ENCODE assay signal across 1 cellular context in the genomic region with DNA sequence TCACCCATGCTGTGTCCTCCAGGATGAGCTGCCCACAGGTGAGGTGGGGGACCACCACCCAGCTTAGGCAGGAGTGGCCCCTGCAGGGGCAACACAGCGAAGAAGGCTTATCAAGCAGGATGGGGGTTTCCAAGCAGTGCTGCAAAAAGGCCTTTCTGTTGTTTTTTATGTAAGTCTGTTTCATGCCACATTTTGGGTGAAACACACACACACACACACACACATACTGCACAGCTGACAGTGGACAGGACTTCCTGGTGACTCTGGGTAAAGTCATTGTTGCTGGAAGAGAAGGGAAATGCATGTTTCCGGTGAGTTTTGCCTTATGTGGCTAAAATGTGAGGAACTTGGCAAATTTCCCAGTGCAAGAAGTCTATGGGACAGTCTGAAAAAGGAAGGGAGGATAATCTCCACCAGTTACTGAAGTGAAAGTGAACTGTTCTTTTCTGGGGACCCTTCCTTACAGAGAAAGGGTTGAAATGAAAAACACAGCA.
TF ChIP-seq lines count a peak whose summit lies in the region.

No MANE protein-coding gene starts in this region.

TF ChIP-seq in HepG2, 621 proteins besides CTCF, POLR2A, EP300 and RAD21 (continued from another document and continues in another):
- TF ChIP-seq ZNF496 (CRISPR knock-in tag; IDR thresholded peaks at IDR 0.05; ENCODE audit: insufficient replicate concordance), result no peak
- TF ChIP-seq RARA (CRISPR knock-in tag; IDR thresholded peaks at IDR 0.05), result peak; percentile 60
- peak; percentile 59; the same call in 1 of the 2 replicates for TF ChIP-seq RXRB (CRISPR knock-in tag; IDR thresholded peaks at IDR 0.05; ENCODE audit: borderline replicate concordance)
- TF ChIP-seq ZNF260 (CRISPR knock-in tag; IDR thresholded peaks at IDR 0.05; ENCODE audit: borderline replicate concordance, low read depth), result no peak
- TF ChIP-seq ETV5 (CRISPR knock-in tag; IDR thresholded peaks at IDR 0.05; ENCODE audit: borderline replicate concordance), result peak; percentile 89
- TF ChIP-seq RXRA (CRISPR knock-in tag; IDR thresholded peaks at IDR 0.05), result no peak
- TF ChIP-seq, protein P1, sequence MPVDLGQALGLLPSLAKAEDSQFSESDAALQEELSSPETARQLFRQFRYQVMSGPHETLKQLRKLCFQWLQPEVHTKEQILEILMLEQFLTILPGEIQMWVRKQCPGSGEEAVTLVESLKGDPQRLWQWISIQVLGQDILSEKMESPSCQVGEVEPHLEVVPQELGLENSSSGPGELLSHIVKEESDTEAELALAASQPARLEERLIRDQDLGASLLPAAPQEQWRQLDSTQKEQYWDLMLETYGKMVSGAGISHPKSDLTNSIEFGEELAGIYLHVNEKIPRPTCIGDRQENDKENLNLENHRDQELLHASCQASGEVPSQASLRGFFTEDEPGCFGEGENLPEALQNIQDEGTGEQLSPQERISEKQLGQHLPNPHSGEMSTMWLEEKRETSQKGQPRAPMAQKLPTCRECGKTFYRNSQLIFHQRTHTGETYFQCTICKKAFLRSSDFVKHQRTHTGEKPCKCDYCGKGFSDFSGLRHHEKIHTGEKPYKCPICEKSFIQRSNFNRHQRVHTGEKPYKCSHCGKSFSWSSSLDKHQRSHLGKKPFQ (CRISPR knock-in tag; IDR thresholded peaks at IDR 0.05; ENCODE audit: insufficient replicate concordance), result no peak
- no peak for TF ChIP-seq RORA (CRISPR knock-in tag; IDR thresholded peaks at IDR 0.05)
- TF ChIP-seq ZNF550 (CRISPR knock-in tag; IDR thresholded peaks at IDR 0.05; ENCODE audit: borderline replicate concordance), result no peak
- TF ChIP-seq IRF2 (CRISPR knock-in tag; IDR thresholded peaks at IDR 0.05), result 0 out of 2 replicates have a peak, but pooled peaks have one; percentile 53
- no peak for TF ChIP-seq ZNF891 (CRISPR knock-in tag; IDR thresholded peaks at IDR 0.05)
- peak; percentile 48; the same call in 1 of the 2 replicates for TF ChIP-seq SALL1 (CRISPR knock-in tag; IDR thresholded peaks at IDR 0.05)
- no peak for TF ChIP-seq ZNF251 (CRISPR knock-in tag; IDR thresholded peaks at IDR 0.05)
- TF ChIP-seq, protein P2, sequence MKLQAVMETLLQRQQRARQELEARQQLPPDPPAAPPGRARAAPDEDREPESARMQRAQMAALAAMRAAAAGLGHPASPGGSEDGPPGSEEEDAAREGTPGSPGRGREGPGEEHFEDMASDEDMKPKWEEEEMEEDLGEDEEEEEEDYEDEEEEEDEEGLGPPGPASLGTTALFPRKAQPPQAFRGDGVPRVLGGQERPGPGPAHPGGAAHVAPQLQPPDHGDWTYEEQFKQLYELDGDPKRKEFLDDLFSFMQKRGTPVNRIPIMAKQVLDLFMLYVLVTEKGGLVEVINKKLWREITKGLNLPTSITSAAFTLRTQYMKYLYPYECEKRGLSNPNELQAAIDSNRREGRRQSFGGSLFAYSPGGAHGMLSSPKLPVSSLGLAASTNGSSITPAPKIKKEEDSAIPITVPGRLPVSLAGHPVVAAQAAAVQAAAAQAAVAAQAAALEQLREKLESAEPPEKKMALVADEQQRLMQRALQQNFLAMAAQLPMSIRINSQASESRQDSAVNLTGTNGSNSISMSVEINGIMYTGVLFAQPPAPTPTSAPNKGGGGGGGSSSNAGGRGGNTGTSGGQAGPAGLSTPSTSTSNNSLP (IDR thresholded peaks at IDR 0.05; ENCODE audit: low read depth, low read length), result no peak
- TF ChIP-seq ZNF224 (CRISPR knock-in tag; IDR thresholded peaks at IDR 0.05), result no peak
- TF ChIP-seq, protein P3, sequence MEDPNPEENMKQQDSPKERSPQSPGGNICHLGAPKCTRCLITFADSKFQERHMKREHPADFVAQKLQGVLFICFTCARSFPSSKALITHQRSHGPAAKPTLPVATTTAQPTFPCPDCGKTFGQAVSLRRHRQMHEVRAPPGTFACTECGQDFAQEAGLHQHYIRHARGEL (CRISPR knock-in tag; IDR thresholded peaks at IDR 0.05), result no peak
- peak; percentile 57 for TF ChIP-seq KAT8 (CRISPR knock-in tag; IDR thresholded peaks at IDR 0.05)
- TF ChIP-seq SMARCE1 (IDR thresholded peaks at IDR 0.05; ENCODE audit: borderline replicate concordance), result no peak
- TF ChIP-seq ZNF138 (CRISPR knock-in tag; IDR thresholded peaks at IDR 0.05; ENCODE audit: low read depth), result no peak
- 0 out of 2 replicates have a peak, but pooled peaks have one; percentile 7 for TF ChIP-seq BCL6 (CRISPR knock-in tag; IDR thresholded peaks at IDR 0.05)
- no peak for TF ChIP-seq ZNF3 (CRISPR knock-in tag; IDR thresholded peaks at IDR 0.05)
- TF ChIP-seq IRX3 (CRISPR knock-in tag; IDR thresholded peaks at IDR 0.05; ENCODE audit: borderline replicate concordance, low read depth), result no peak
- TF ChIP-seq NFYB (CRISPR knock-in tag; IDR thresholded peaks at IDR 0.05), result no peak
- TF ChIP-seq ZNF556 (CRISPR knock-in tag; IDR thresholded peaks at IDR 0.05; ENCODE audit: borderline replicate concordance), result no peak
- peak; percentile 58; the same call in 1 of the 2 replicates for TF ChIP-seq THAP11 (CRISPR knock-in tag; IDR thresholded peaks at IDR 0.05)
- peak; percentile 99 for TF ChIP-seq ELF3 (CRISPR knock-in tag; IDR thresholded peaks at IDR 0.05)
- TF ChIP-seq ZNF543 (CRISPR knock-in tag; IDR thresholded peaks at IDR 0.05), result no peak
- TF ChIP-seq HMG20A (CRISPR knock-in tag; IDR thresholded peaks at IDR 0.05; ENCODE audit: borderline replicate concordance), result peak; percentile 56; the same call in 1 of the 2 replicates
- TF ChIP-seq ZBTB20 (CRISPR knock-in tag; IDR thresholded peaks at IDR 0.05; ENCODE audit: borderline replicate concordance, low read depth), result peak; percentile 62; the same call in 1 of the 2 replicates
- TF ChIP-seq, protein P4, sequence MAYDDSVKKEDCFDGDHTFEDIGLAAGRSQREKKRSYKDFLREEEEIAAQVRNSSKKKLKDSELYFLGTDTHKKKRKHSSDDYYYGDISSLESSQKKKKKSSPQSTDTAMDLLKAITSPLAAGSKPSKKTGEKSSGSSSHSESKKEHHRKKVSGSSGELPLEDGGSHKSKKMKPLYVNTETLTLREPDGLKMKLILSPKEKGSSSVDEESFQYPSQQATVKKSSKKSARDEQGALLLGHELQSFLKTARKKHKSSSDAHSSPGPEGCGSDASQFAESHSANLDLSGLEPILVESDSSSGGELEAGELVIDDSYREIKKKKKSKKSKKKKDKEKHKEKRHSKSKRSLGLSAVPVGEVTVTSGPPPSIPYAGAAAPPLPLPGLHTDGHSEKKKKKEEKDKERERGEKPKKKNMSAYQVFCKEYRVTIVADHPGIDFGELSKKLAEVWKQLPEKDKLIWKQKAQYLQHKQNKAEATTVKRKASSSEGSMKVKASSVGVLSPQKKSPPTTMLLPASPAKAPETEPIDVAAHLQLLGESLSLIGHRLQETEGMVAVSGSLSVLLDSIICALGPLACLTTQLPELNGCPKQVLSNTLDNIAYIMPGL (CRISPR knock-in tag; IDR thresholded peaks at IDR 0.05; ENCODE audit: borderline replicate concordance in 1 of 2, low read depth in 1 of 2), result 0 out of 4 replicates have a peak, but pooled peaks of 1 of the 2 experiments have one; percentile 29
- TF ChIP-seq, protein P5, sequence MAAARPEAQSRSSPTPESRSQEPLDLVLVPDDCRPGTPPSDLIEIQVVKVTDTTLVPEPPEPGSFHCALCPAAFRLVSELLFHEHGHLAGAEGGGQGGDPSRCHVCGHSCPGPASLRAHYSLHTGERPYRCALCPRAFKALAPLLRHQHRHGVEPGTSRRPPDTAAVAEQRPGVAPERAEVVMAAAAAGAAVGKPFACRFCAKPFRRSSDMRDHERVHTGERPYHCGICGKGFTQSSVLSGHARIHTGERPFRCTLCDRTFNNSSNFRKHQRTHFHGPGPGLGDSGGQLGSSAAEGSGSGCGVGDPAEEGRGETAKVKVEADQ (CRISPR knock-in tag; IDR thresholded peaks at IDR 0.05; ENCODE audit: borderline replicate concordance), result no peak
- TF ChIP-seq ZNF614 (CRISPR knock-in tag; IDR thresholded peaks at IDR 0.05; ENCODE audit: borderline replicate concordance), result peak; percentile 64; the same call in 1 of the 2 replicates
- TF ChIP-seq NAIF1 (CRISPR knock-in tag; IDR thresholded peaks at IDR 0.05; ENCODE audit: borderline replicate concordance), result no peak
- no peak for TF ChIP-seq ZNF343 (CRISPR knock-in tag; IDR thresholded peaks at IDR 0.05)
- TF ChIP-seq, protein P6, sequence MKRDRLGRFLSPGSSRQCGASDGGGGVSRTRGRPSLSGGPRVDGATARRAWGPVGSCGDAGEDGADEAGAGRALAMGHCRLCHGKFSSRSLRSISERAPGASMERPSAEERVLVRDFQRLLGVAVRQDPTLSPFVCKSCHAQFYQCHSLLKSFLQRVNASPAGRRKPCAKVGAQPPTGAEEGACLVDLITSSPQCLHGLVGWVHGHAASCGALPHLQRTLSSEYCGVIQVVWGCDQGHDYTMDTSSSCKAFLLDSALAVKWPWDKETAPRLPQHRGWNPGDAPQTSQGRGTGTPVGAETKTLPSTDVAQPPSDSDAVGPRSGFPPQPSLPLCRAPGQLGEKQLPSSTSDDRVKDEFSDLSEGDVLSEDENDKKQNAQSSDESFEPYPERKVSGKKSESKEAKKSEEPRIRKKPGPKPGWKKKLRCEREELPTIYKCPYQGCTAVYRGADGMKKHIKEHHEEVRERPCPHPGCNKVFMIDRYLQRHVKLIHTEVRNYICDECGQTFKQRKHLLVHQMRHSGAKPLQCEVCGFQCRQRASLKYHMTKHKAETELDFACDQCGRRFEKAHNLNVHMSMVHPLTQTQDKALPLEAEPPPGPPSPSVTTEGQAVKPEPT (CRISPR knock-in tag; IDR thresholded peaks at IDR 0.05; ENCODE audit: low read depth), result no peak
- TF ChIP-seq JUN (CRISPR knock-in tag; IDR thresholded peaks at IDR 0.05), result no peak
- no peak for TF ChIP-seq NFIB (CRISPR knock-in tag; IDR thresholded peaks at IDR 0.05; ENCODE audit: borderline replicate concordance)
- TF ChIP-seq POLR2AphosphoS2 (IDR thresholded peaks at IDR 0.05; ENCODE audit: low read depth, low read length), result no peak
- TF ChIP-seq YY1 (IDR thresholded peaks at IDR 0.05; ENCODE audit: insufficient read depth, insufficient replicate concordance, low read depth, low read length), result no peak
- no peak for TF ChIP-seq ZNF460 (CRISPR knock-in tag; IDR thresholded peaks at IDR 0.05; ENCODE audit: borderline replicate concordance)
- TF ChIP-seq HNRNPL (IDR thresholded peaks at IDR 0.05; ENCODE audit: low read depth, low read length), result no peak
- no peak for TF ChIP-seq CC2D1A (CRISPR knock-in tag; IDR thresholded peaks at IDR 0.05)
- TF ChIP-seq TBX3 (IDR thresholded peaks at IDR 0.05; ENCODE audit: borderline replicate concordance), result no peak
- TF ChIP-seq ZNF562 (CRISPR knock-in tag; IDR thresholded peaks at IDR 0.05; ENCODE audit: borderline replicate concordance), result no peak
- TF ChIP-seq, protein P7, sequence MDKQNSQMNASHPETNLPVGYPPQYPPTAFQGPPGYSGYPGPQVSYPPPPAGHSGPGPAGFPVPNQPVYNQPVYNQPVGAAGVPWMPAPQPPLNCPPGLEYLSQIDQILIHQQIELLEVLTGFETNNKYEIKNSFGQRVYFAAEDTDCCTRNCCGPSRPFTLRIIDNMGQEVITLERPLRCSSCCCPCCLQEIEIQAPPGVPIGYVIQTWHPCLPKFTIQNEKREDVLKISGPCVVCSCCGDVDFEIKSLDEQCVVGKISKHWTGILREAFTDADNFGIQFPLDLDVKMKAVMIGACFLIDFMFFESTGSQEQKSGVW (CRISPR knock-in tag; IDR thresholded peaks at IDR 0.05; ENCODE audit: borderline replicate concordance), result no peak
- TF ChIP-seq, protein P8, sequence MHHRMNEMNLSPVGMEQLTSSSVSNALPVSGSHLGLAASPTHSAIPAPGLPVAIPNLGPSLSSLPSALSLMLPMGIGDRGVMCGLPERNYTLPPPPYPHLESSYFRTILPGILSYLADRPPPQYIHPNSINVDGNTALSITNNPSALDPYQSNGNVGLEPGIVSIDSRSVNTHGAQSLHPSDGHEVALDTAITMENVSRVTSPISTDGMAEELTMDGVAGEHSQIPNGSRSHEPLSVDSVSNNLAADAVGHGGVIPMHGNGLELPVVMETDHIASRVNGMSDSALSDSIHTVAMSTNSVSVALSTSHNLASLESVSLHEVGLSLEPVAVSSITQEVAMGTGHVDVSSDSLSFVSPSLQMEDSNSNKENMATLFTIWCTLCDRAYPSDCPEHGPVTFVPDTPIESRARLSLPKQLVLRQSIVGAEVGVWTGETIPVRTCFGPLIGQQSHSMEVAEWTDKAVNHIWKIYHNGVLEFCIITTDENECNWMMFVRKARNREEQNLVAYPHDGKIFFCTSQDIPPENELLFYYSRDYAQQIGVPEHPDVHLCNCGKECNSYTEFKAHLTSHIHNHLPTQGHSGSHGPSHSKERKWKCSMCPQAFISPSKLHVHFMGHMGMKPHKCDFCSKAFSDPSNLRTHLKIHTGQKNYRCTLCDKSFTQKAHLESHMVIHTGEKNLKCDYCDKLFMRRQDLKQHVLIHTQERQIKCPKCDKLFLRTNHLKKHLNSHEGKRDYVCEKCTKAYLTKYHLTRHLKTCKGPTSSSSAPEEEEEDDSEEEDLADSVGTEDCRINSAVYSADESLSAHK (CRISPR knock-in tag; IDR thresholded peaks at IDR 0.05; ENCODE audit: borderline replicate concordance), result no peak
- TF ChIP-seq PHB2 (IDR thresholded peaks at IDR 0.05; ENCODE audit: partially characterized antibody), result no peak
- TF ChIP-seq, protein P9, sequence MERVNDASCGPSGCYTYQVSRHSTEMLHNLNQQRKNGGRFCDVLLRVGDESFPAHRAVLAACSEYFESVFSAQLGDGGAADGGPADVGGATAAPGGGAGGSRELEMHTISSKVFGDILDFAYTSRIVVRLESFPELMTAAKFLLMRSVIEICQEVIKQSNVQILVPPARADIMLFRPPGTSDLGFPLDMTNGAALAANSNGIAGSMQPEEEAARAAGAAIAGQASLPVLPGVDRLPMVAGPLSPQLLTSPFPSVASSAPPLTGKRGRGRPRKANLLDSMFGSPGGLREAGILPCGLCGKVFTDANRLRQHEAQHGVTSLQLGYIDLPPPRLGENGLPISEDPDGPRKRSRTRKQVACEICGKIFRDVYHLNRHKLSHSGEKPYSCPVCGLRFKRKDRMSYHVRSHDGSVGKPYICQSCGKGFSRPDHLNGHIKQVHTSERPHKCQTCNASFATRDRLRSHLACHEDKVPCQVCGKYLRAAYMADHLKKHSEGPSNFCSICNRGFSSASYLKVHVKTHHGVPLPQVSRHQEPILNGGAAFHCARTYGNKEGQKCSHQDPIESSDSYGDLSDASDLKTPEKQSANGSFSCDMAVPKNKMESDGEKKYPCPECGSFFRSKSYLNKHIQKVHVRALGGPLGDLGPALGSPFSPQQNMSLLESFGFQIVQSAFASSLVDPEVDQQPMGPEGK (CRISPR knock-in tag; IDR thresholded peaks at IDR 0.05), result 0 out of 2 replicates have a peak, but pooled peaks have one; percentile 31
- TF ChIP-seq, protein P10, sequence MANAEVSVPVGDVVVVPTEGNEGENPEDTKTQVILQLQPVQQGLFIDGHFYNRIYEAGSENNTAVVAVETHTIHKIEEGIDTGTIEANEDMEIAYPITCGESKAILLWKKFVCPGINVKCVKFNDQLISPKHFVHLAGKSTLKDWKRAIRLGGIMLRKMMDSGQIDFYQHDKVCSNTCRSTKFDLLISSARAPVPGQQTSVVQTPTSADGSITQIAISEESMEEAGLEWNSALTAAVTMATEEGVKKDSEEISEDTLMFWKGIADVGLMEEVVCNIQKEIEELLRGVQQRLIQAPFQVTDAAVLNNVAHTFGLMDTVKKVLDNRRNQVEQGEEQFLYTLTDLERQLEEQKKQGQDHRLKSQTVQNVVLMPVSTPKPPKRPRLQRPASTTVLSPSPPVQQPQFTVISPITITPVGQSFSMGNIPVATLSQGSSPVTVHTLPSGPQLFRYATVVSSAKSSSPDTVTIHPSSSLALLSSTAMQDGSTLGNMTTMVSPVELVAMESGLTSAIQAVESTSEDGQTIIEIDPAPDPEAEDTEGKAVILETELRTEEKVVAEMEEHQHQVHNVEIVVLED (CRISPR knock-in tag; IDR thresholded peaks at IDR 0.05; ENCODE audit: borderline replicate concordance), result no peak
- TF ChIP-seq ZNF230 (CRISPR knock-in tag; IDR thresholded peaks at IDR 0.05), result peak; percentile 49; the same call in 1 of the 2 replicates
- TF ChIP-seq ZNF33B (CRISPR knock-in tag; IDR thresholded peaks at IDR 0.05), result no peak
- no peak for TF ChIP-seq HNF4A (CRISPR knock-in tag; IDR thresholded peaks at IDR 0.05)
- no peak for TF ChIP-seq ZNF746 (CRISPR knock-in tag; IDR thresholded peaks at IDR 0.05)
- TF ChIP-seq ZNF282 (IDR thresholded peaks at IDR 0.05; ENCODE audit: partially characterized antibody), result no peak
